ENCODE assay signal across 8 cellular contexts in genomic region chr5:140175367-140176027, GRCh38. TPM values are rescaled to one million over a fixed set of nuclear protein-coding genes. Genes with fewer than 3 reads are reported as not detected.
DNase-seq lines count a peak whose midpoint lies in the region; ATAC-seq lines count a peak whose summit lies in the region.

No MANE protein-coding gene starts in this region.

- no peaks in the 10 kb centered on the region for H3K36me3 ChIP-seq in endocrine pancreas (ENCODE audit: control insufficient read depth, insufficient read depth, low read length)

- ATAC-seq in GM18870 (IDR thresholded peaks at IDR 0.05; ENCODE audit: unreplicated experiment) (peak; percentile 34), HG03103 (IDR thresholded peaks at IDR 0.05; ENCODE audit: low read depth, unreplicated experiment) (peak; percentile 35)

- peak overlapping the region; percentile 98 for H3K9ac ChIP-seq in endocrine pancreas (ENCODE audit: control insufficient read depth, insufficient read depth, low read length)

- H3K4me1 ChIP-seq in endocrine pancreas (ENCODE audit: control insufficient read depth, insufficient read depth, low read length): peaks cover 9% of the 10 kb centered on the region

- H3K4me3 ChIP-seq in endocrine pancreas (ENCODE audit: control insufficient read depth, insufficient read depth, low read length): peak overlapping the region; percentile 92

- no peaks in the 10 kb centered on the region for H3K9me3 ChIP-seq in endocrine pancreas (ENCODE audit: control insufficient read depth, low read length)

- DNase-seq in AG08395 (ENCODE audit: low spot score): peak; percentile 78
- DNase-seq in NCI-H748 (lab: John Stamatoyannopoulos, UW; ENCODE audit: unreplicated experiment): peak; percentile 79
- DNase-seq in activated CD8-positive, alpha-beta memory T cell treated with anti-CD3 and anti-CD28 coated beads for 48 hours (ENCODE audit: low read depth in 2 of 3, low spot score in 2 of 3): peak; percentile 23 to 45 (median 38)
- DNase-seq in mesenteric fat pad (ENCODE audit: low spot score): peak; percentile 94
- DNase-seq in stimulated activated CD8-positive, alpha-beta memory T cell treated with anti-CD3 and anti-CD28 coated beads, Interleukin-15, amount 100 ng/mL, for 48 hours (ENCODE audit: low read depth in 2 of 2): peak; percentile 38 to 40

- no peaks in the 10 kb centered on the region for H3K27me3 ChIP-seq in endocrine pancreas (ENCODE audit: control insufficient read depth, insufficient read depth, low read length)

RNA-seq across cellular contexts. Expression of gene CYSTM1, which starts 0.5 kb away (rescaled TPM):
- 104 TPM for total RNA-seq in mesenteric fat pad

RNA-seq across cellular contexts. Expression of gene IGIP, which starts 49.8 kb away (rescaled TPM):
- total RNA-seq in mesenteric fat pad: 13.3 TPM

Comparison
In these comparisons a context has a peak if more than half of its experiments do, and no peak if none do; other contexts are left out.
1. Peak in every context shown above with its lines: DNase-seq, ATAC-seq and H3K4me3 ChIP-seq.
2. DNase-seq: peak in every context shown above with its lines; median percentile 94 in mesenteric fat pad; 79 in NCI-H748; 78 in AG08395; 39 in stimulated activated CD8-positive, alpha-beta memory T cell treated with anti-CD3 and anti-CD28 coated beads, Interleukin-15, amount 100 ng/mL, for 48 hours; 38 in activated CD8-positive, alpha-beta memory T cell treated with anti-CD3 and anti-CD28 coated beads for 48 hours.